In the genomic region with DNA sequence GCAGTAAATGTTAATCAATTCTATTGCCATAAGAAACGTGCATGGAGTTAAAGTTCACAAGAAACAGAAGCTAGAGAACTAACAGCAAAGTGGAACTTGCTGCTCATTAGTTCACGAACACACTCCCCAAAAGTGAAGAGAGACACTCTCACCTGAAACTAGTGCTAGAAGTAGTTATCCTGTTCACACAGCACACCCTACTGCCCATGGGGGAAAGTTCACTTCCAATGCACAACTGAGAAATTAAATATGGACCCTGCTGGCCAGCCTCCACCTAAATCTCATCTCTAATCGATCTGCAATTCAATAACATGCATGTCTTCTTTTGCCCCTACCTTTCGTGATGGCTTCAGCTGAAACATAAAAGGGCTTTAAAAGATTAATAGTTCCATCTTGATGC, we compare ENCODE assay signal across 8 cellular contexts. TPM values are rescaled to one million over a fixed set of nuclear protein-coding genes. Genes with fewer than 3 reads are reported as not detected.
DNase-seq lines count a peak whose midpoint lies in the region; ATAC-seq and TF ChIP-seq lines count a peak whose summit lies in the region.

No MANE protein-coding gene starts in this region.

- H3K27me3 ChIP-seq in breast epithelium, result no peaks in the 10 kb centered on the region

- no peaks in the 10 kb centered on the region for H3K4me1 ChIP-seq in breast epithelium

- H3K27ac ChIP-seq in breast epithelium, result no peak overlapping the region

- no peak overlapping the region for H3K4me3 ChIP-seq in breast epithelium

- peak; percentile 33 for DNase-seq in stimulated activated CD4-positive, alpha-beta T cell treated with anti-CD3 and anti-CD28 coated beads, Interleukin-15, amount 100 ng/mL, for 24 hours
- DNase-seq in stimulated activated CD4-positive, alpha-beta T cell treated with anti-CD3 and anti-CD28 coated beads, Interleukin-12 subunit alpha, Interleukin-12 subunit beta, amount 100 ng/mL, for 4 hours, result no peak
- DNase-seq in NCI-H69 (lab: John Stamatoyannopoulos, UW), result peak; percentile 0
- DNase-seq in breast epithelium (ENCODE audit: low spot score in 2 of 2), result no peak
- DNase-seq in lung microvascular endothelial cell (ENCODE audit: low read depth in 2 of 2), result peak; percentile 68 to 77
- DNase-seq in SHP77 (lab: John Stamatoyannopoulos, UW), result no peak

- no peaks in the 10 kb centered on the region for H3K9me3 ChIP-seq in breast epithelium

- peak in 2 of 3 donors; percentile 30 to 60 for TF ChIP-seq CTCF in breast epithelium (IDR thresholded peaks at IDR 0.05)

- intact Hi-C loops in breast epithelium (cut with DNase I; ENCODE audit: low total_unique reads), result no loop called here

- no peaks in the 10 kb centered on the region for H3K36me3 ChIP-seq in breast epithelium

- no peak for TF ChIP-seq POLR2A in breast epithelium (IDR thresholded peaks at IDR 0.05)

- ATAC-seq in HG02610 (IDR thresholded peaks at IDR 0.05; ENCODE audit: unreplicated experiment), result peak; percentile 74
- ATAC-seq in GM18517 (IDR thresholded peaks at IDR 0.05; ENCODE audit: unreplicated experiment), result no peak

RNA-seq across cellular contexts. Expression of a gene that starts 39.4 kb away (rescaled TPM):
- 10 to 100 TPM; 31.1 to 49.5 (median 35.0) TPM for total RNA-seq in breast epithelium
- 36.6 and 73.2 TPM in 2 replicates for total RNA-seq in lung microvascular endothelial cell

Comparison
In these comparisons a context has a peak if more than half of its experiments do, and no peak if none do; other contexts are left out.
1. DNase-seq: peak in stimulated activated CD4-positive, alpha-beta T cell treated with anti-CD3 and anti-CD28 coated beads, Interleukin-15, amount 100 ng/mL, for 24 hours (single experiment), NCI-H69 (single experiment) and lung microvascular endothelial cell (2 of 2); none in stimulated activated CD4-positive, alpha-beta T cell treated with anti-CD3 and anti-CD28 coated beads, Interleukin-12 subunit alpha, Interleukin-12 subunit beta, amount 100 ng/mL, for 4 hours (single experiment), breast epithelium (0 of 2) and SHP77 (0 of 2).